2 cellular contexts compared by ENCODE assay signal in the genomic region with DNA sequence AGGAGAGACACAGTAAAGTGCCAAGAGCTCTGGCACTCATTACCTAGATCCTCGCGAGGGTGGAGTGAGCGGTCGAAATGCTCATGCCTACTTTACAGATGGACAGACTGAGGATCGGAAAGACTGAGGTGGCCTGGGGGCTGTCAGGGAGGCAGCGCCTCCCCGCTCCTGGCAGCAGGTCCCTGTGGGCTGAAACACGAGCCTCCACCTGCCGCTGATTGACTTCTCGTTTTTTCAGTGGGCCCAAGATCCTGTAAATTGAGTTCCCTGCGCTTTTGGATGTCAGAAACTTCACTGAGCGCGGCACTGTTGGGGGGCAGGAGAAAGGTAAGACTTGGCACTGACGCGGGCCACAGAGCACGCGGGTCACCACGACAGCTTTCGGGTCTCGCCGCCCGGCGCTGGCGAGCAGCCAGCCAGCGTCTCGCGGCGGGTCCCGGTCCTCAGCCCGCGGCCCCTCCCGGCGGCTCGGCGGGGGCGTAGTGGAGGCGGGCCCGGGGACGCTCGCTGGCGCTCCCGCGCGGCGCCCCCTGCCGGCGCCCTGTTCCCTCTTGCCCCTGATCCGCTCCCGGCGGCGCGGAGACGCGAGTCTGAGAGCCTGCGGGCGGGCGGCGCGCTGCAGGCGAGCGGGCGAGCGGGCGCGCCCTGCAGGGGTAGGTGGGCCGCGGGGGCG.
TF ChIP-seq lines count a peak whose summit lies in the region.

No MANE protein-coding gene starts in this region.

TF ChIP-seq in HEK293, 187 proteins besides CTCF, POLR2A, EP300 and RAD21 (continues in another document):
- TF ChIP-seq ZNF121 (tag by site-specific recombination; IDR thresholded peaks at IDR 0.05) = 0 out of 2 replicates have a peak, but pooled peaks have one; percentile 45
- peak; percentile 69; the same call in 1 of the 2 replicates for TF ChIP-seq ZNF2 (tag by site-specific recombination; IDR thresholded peaks at IDR 0.05)
- no peak for TF ChIP-seq ZNF214 (tag by site-specific recombination; IDR thresholded peaks at IDR 0.05; ENCODE audit: borderline replicate concordance)
- TF ChIP-seq ZNF391 (tag by site-specific recombination; IDR thresholded peaks at IDR 0.05; ENCODE audit: borderline replicate concordance, low read depth) = 0 out of 2 replicates have a peak, but pooled peaks have one; percentile 20
- TF ChIP-seq ZNF660 (tag by site-specific recombination; IDR thresholded peaks at IDR 0.05) = peak; percentile 78
- no peak for TF ChIP-seq KLF7 (tag by site-specific recombination; IDR thresholded peaks at IDR 0.05; ENCODE audit: borderline replicate concordance)
- peak; percentile 34; the same call in 1 of the 2 replicates for TF ChIP-seq ZBTB48 (tag by site-specific recombination; IDR thresholded peaks at IDR 0.05)
- 0 out of 2 replicates have a peak, but pooled peaks have one; percentile 25 for TF ChIP-seq TRIM28 (IDR thresholded peaks at IDR 0.05; ENCODE audit: borderline replicate concordance, low read length)
- TF ChIP-seq ZIC2 (tag by site-specific recombination; IDR thresholded peaks at IDR 0.05) = peak; percentile 37; the same call in 1 of the 2 replicates
- peak; percentile 22; the same call in 1 of the 2 replicates for TF ChIP-seq ZNF629 (tag by site-specific recombination; IDR thresholded peaks at IDR 0.05)
- TF ChIP-seq, protein P1, sequence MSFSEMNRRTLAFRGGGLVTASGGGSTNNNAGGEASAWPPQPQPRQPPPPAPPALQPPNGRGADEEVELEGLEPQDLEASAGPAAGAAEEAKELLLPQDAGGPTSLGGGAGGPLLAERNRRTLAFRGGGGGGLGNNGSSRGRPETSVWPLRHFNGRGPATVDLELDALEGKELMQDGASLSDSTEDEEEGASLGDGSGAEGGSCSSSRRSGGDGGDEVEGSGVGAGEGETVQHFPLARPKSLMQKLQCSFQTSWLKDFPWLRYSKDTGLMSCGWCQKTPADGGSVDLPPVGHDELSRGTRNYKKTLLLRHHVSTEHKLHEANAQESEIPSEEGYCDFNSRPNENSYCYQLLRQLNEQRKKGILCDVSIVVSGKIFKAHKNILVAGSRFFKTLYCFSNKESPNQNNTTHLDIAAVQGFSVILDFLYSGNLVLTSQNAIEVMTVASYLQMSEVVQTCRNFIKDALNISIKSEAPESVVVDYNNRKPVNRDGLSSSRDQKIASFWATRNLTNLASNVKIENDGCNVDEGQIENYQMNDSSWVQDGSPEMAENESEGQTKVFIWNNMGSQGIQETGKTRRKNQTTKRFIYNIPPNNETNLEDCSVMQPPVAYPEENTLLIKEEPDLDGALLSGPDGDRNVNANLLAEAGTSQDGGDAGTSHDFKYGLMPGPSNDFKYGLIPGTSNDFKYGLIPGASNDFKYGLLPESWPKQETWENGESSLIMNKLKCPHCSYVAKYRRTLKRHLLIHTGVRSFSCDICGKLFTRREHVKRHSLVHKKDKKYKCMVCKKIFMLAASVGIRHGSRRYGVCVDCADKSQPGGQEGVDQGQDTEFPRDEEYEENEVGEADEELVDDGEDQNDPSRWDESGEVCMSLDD (tag by site-specific recombination; IDR thresholded peaks at IDR 0.05) = peak; percentile 60; the same call in 1 of the 2 replicates
- TF ChIP-seq YY1 (tag by site-specific recombination; IDR thresholded peaks at IDR 0.05) = peak; percentile 15; the same call in 1 of the 2 replicates
- TF ChIP-seq ZNF175 (tag by site-specific recombination; IDR thresholded peaks at IDR 0.05) = no peak
- TF ChIP-seq ZBTB17 (tag by site-specific recombination; IDR thresholded peaks at IDR 0.05) = peak; percentile 50; the same call in 1 of the 2 replicates
- TF ChIP-seq, protein P2, sequence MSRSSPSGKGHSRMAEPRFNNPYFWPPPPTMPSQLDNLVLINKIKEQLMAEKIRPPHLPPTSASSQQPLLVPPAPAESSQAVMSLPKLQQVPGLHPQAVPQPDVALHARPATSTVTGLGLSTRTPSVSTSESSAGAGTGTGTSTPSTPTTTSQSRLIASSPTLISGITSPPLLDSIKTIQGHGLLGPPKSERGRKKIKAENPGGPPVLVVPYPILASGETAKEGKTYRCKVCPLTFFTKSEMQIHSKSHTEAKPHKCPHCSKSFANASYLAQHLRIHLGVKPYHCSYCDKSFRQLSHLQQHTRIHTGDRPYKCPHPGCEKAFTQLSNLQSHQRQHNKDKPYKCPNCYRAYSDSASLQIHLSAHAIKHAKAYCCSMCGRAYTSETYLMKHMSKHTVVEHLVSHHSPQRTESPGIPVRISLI (tag by site-specific recombination; IDR thresholded peaks at IDR 0.05) = peak; percentile 60
- no peak for TF ChIP-seq ZFP41 (tag by site-specific recombination; IDR thresholded peaks at IDR 0.05; ENCODE audit: borderline replicate concordance)
- 0 out of 2 replicates have a peak, but pooled peaks have one; percentile 63 for TF ChIP-seq ZFP69B (tag by site-specific recombination; IDR thresholded peaks at IDR 0.05)
- TF ChIP-seq IKZF3 (tag by site-specific recombination; IDR thresholded peaks at IDR 0.05) = peak; percentile 39; the same call in 1 of the 2 replicates
- TF ChIP-seq, protein P3, sequence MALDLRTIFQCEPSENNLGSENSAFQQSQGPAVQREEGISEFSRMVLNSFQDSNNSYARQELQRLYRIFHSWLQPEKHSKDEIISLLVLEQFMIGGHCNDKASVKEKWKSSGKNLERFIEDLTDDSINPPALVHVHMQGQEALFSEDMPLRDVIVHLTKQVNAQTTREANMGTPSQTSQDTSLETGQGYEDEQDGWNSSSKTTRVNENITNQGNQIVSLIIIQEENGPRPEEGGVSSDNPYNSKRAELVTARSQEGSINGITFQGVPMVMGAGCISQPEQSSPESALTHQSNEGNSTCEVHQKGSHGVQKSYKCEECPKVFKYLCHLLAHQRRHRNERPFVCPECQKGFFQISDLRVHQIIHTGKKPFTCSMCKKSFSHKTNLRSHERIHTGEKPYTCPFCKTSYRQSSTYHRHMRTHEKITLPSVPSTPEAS (tag by site-specific recombination; IDR thresholded peaks at IDR 0.05) = 0 out of 2 replicates have a peak, but pooled peaks have one; percentile 13
- no peak for TF ChIP-seq ZNF211 (tag by site-specific recombination; IDR thresholded peaks at IDR 0.05; ENCODE audit: low read depth)
- TF ChIP-seq ZBTB8A (tag by site-specific recombination; IDR thresholded peaks at IDR 0.05) = peak; percentile 92
- 0 out of 2 replicates have a peak, but pooled peaks have one; percentile 13 for TF ChIP-seq ZNF843 (tag by site-specific recombination; IDR thresholded peaks at IDR 0.05)
- TF ChIP-seq ZNF184 (tag by site-specific recombination; IDR thresholded peaks at IDR 0.05) = 0 out of 2 replicates have a peak, but pooled peaks have one; percentile 32
- TF ChIP-seq ZNF501 (tag by site-specific recombination; IDR thresholded peaks at IDR 0.05) = peak; percentile 66
- TF ChIP-seq, protein P4, sequence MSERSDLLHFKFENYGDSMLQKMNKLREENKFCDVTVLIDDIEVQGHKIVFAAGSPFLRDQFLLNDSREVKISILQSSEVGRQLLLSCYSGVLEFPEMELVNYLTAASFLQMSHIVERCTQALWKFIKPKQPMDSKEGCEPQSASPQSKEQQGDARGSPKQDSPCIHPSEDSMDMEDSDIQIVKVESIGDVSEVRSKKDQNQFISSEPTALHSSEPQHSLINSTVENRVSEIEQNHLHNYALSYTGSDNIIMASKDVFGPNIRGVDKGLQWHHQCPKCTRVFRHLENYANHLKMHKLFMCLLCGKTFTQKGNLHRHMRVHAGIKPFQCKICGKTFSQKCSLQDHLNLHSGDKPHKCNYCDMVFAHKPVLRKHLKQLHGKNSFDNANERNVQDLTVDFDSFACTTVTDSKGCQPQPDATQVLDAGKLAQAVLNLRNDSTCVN (tag by site-specific recombination; optimal IDR thresholded peaks at IDR 0.05) = peak; percentile 36
- peak; percentile 68; the same call in 1 of the 2 replicates for TF ChIP-seq ZNF561 (tag by site-specific recombination; IDR thresholded peaks at IDR 0.05; ENCODE audit: borderline replicate concordance)

TF ChIP-seq in GM12878, 131 proteins besides CTCF, POLR2A, EP300 and RAD21 (continued from another document):
- TF ChIP-seq PAX5 (IDR thresholded peaks at IDR 0.05; ENCODE audit: borderline replicate concordance, low read depth, low read length) (no peak), LARP7 (IDR thresholded peaks at IDR 0.05) (peak; percentile 60; the same call in 1 of the 2 replicates), RB1 (IDR thresholded peaks at IDR 0.05; ENCODE audit: borderline replicate concordance) (peak; percentile 55; the same call in 1 of the 2 replicates), EGR1 (IDR thresholded peaks at IDR 0.05; ENCODE audit: borderline replicate concordance in 1 of 2, low read depth in 2 of 2, low read length in 2 of 2) (peak in 1 of 2 experiments; percentile 98; a peak in 2 of 3 replicates), DPF2 (IDR thresholded peaks at IDR 0.05) (peak; percentile 39; the same call in 1 of the 2 replicates)
- TF ChIP-seq, protein P5, sequence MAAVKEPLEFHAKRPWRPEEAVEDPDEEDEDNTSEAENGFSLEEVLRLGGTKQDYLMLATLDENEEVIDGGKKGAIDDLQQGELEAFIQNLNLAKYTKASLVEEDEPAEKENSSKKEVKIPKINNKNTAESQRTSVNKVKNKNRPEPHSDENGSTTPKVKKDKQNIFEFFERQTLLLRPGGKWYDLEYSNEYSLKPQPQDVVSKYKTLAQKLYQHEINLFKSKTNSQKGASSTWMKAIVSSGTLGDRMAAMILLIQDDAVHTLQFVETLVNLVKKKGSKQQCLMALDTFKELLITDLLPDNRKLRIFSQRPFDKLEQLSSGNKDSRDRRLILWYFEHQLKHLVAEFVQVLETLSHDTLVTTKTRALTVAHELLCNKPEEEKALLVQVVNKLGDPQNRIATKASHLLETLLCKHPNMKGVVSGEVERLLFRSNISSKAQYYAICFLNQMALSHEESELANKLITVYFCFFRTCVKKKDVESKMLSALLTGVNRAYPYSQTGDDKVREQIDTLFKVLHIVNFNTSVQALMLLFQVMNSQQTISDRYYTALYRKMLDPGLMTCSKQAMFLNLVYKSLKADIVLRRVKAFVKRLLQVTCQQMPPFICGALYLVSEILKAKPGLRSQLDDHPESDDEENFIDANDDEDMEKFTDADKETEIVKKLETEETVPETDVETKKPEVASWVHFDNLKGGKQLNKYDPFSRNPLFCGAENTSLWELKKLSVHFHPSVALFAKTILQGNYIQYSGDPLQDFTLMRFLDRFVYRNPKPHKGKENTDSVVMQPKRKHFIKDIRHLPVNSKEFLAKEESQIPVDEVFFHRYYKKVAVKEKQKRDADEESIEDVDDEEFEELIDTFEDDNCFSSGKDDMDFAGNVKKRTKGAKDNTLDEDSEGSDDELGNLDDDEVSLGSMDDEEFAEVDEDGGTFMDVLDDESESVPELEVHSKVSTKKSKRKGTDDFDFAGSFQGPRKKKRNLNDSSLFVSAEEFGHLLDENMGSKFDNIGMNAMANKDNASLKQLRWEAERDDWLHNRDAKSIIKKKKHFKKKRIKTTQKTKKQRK (IDR thresholded peaks at IDR 0.05; ENCODE audit: low read depth, low read length) = no peak
- TF ChIP-seq, protein P6, sequence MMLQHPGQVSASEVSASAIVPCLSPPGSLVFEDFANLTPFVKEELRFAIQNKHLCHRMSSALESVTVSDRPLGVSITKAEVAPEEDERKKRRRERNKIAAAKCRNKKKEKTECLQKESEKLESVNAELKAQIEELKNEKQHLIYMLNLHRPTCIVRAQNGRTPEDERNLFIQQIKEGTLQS (IDR thresholded peaks at IDR 0.05; ENCODE audit: borderline replicate concordance, extremely low read depth, low read depth, low read length) = no peak
